ENCODE assay signal across 12 cellular contexts in genomic region chr1:58870298-58870676, GRCh38.
A peak's percentile ranks its signal among the peaks of the same experiment; 100 is the strongest.
DNase-seq lines count a peak whose midpoint lies in the region; ATAC-seq and TF ChIP-seq lines count a peak whose summit lies in the region.
"Had no signal": no experiment of that assay in that cellular context is flagged by ENCODE, and none has a peak within 500 bp of the region (broad histone marks: within the 10 kb centered on the region; RNA-seq: fewer than 3 reads in every experiment).

No MANE protein-coding gene starts in this region.

- H3K27ac Mint-ChIP-seq in nephron: peak overlapping the region; percentile 84 to 97 (median 96)
- H3K27ac Mint-ChIP-seq: naive thymus-derived CD4-positive, alpha-beta T cell had no signal

- no peaks in the 10 kb centered on the region for H3K9me3 ChIP-seq in HEK293 (ENCODE audit: control insufficient read depth, insufficient read depth, low read depth, low read length)
- H3K9me3 ChIP-seq in ascending aorta: no peaks in the 10 kb centered on the region

- CTCF ChIA-PET in HEK293 (lab: Yijun Ruan, JAX): no interaction called here

- peaks cover 25% of the 10 kb centered on the region for H3K4me1 Mint-ChIP-seq in nephron
- H3K4me1 Mint-ChIP-seq: naive thymus-derived CD4-positive, alpha-beta T cell had no signal

- no peaks in the 10 kb centered on the region for H3K36me3 Mint-ChIP-seq in nephron (ENCODE audit: low read depth)

- H3K27ac ChIP-seq in HEK293 (ENCODE audit: extremely low read depth, low read depth, low read length) (peak overlapping the region; percentile 64), ascending aorta (no peak overlapping the region)
- H3K27ac ChIP-seq: WERI-Rb-1 had no signal

- TF ChIP-seq CTCF in HEK293 (tag by site-specific recombination; IDR thresholded peaks at IDR 0.05) (no peak), nephron (IDR thresholded peaks at IDR 0.05; ENCODE audit: unreplicated experiment in 3 of 3) (no peak), ascending aorta (IDR thresholded peaks at IDR 0.05) (no peak)

- no peaks in the 10 kb centered on the region for H3K27me3 ChIP-seq in ascending aorta

- POLR2A ChIA-PET in HEK293 (lab: Yijun Ruan, JAX): no interaction called here

- ATAC-seq in GM21367 (IDR thresholded peaks at IDR 0.05; ENCODE audit: unreplicated experiment) (no peak), HG03280 (IDR thresholded peaks at IDR 0.05; ENCODE audit: unreplicated experiment) (no peak)
- ATAC-seq: naive thymus-derived CD4-positive, alpha-beta T cell had no signal

- H3K36me3 ChIP-seq in HEK293 (ENCODE audit: control insufficient read depth in 2 of 2, insufficient read depth in 1 of 2, low read length in 2 of 2) (no peaks in the 10 kb centered on the region), ascending aorta (no peaks in the 10 kb centered on the region)
- H3K36me3 ChIP-seq: WERI-Rb-1 had no signal

- H3K9me3 Mint-ChIP-seq in nephron: no peaks in the 10 kb centered on the region

- H3K27me3 Mint-ChIP-seq in nephron (ENCODE audit: low read depth): no peaks in the 10 kb centered on the region

- H3K4me3 Mint-ChIP-seq in nephron: no peak overlapping the region
- H3K4me3 Mint-ChIP-seq: naive thymus-derived CD4-positive, alpha-beta T cell had no signal

- H3K4me1 ChIP-seq in HEK293 (ENCODE audit: control insufficient read depth, insufficient read depth, low read length): peaks cover 8% of the 10 kb centered on the region
- H3K4me1 ChIP-seq in ascending aorta: peaks cover 0 to 9% of the 10 kb centered on the region in 2 donors

- DNase-seq in NCI-H2081 (lab: John Stamatoyannopoulos, UW) (peak; percentile 92 to 97), SW480 (ENCODE audit: low spot score) (peak; percentile 30), GF-D8 (lab: John Stamatoyannopoulos, UW) (no peak), ascending aorta (ENCODE audit: low spot score in 2 of 2) (no peak)
- DNase-seq: naive thymus-derived CD4-positive, alpha-beta T cell; trophoblast cell; WERI-Rb-1 had no signal

- intact Hi-C loops in ascending aorta (cut with DNase I): no loop called here

- H3K4me3 ChIP-seq in HEK293 (ENCODE audit: low read depth, low read length): no peak overlapping the region
- no peak overlapping the region for H3K4me3 ChIP-seq in ascending aorta
- H3K4me3 ChIP-seq: smooth muscle cell had no signal

TF ChIP-seq in HEK293, 187 proteins besides CTCF, POLR2A, EP300 and RAD21 (continues in another document):
- TF ChIP-seq ZNF335 (tag by site-specific recombination; conservative IDR thresholded peaks at IDR 0.05) (peak; percentile 40; the same call in 1 of the 2 replicates), ZNF426 (tag by site-specific recombination; IDR thresholded peaks at IDR 0.05) (no peak), TSHZ1 (tag by site-specific recombination; IDR thresholded peaks at IDR 0.05; ENCODE audit: borderline replicate concordance) (0 out of 2 replicates have a peak, but pooled peaks have one; percentile 51), ZNF555 (tag by site-specific recombination; conservative IDR thresholded peaks at IDR 0.05) (no peak), ZSCAN30 (tag by site-specific recombination; IDR thresholded peaks at IDR 0.05) (peak; percentile 95), ZNF692 (tag by site-specific recombination; IDR thresholded peaks at IDR 0.05) (0 out of 2 replicates have a peak, but pooled peaks have one; percentile 59), SALL2 (tag by site-specific recombination; IDR thresholded peaks at IDR 0.05; ENCODE audit: borderline replicate concordance) (no peak), PRDM4 (tag by site-specific recombination; IDR thresholded peaks at IDR 0.05) (peak; percentile 78), INSM2 (tag by site-specific recombination; IDR thresholded peaks at IDR 0.05) (no peak), ZNF155 (tag by site-specific recombination; IDR thresholded peaks at IDR 0.05) (no peak), ZFP41 (tag by site-specific recombination; IDR thresholded peaks at IDR 0.05; ENCODE audit: borderline replicate concordance) (no peak), ZNF391 (tag by site-specific recombination; IDR thresholded peaks at IDR 0.05; ENCODE audit: borderline replicate concordance, low read depth) (no peak), ZBTB20 (tag by site-specific recombination; IDR thresholded peaks at IDR 0.05) (no peak), ZEB2 (tag by site-specific recombination; IDR thresholded peaks at IDR 0.05) (no peak), ZNF174 (tag by site-specific recombination; IDR thresholded peaks at IDR 0.05) (no peak), ZFHX2 (tag by site-specific recombination; conservative IDR thresholded peaks at IDR 0.05) (no peak), GLIS1 (tag by site-specific recombination; IDR thresholded peaks at IDR 0.05) (peak; percentile 86), ZNF776 (tag by site-specific recombination; IDR thresholded peaks at IDR 0.05; ENCODE audit: borderline replicate concordance) (no peak), PRDM1 (tag by site-specific recombination; IDR thresholded peaks at IDR 0.05) (no peak), ZNF24 (tag by site-specific recombination; IDR thresholded peaks at IDR 0.05) (no peak; the same call in 1 of the 2 replicates)

Comparison
In these comparisons a context has a peak if more than half of its experiments do, and no peak if none do; other contexts are left out.
1. DNase-seq: peak in NCI-H2081 (2 of 2) and SW480 (single experiment); none in GF-D8 (single experiment) and ascending aorta (0 of 2).